Comparison of ENCODE assay signal across 18 cellular contexts in genomic region chr19:31346660-31347059, GRCh38.
"Had no signal": no experiment of that assay in that cellular context is flagged by ENCODE, and none has a peak within 500 bp of the region (broad histone marks: within the 10 kb centered on the region; RNA-seq: fewer than 3 reads in every experiment).

No MANE protein-coding gene starts in this region.

- H3K36me3 Mint-ChIP-seq: activated CD8-positive, alpha-beta memory T cell treated with anti-CD3 and anti-CD28 coated beads, Interleukin-2, amount 10 ng/mL, durations not matched to agents 7 days and 5 days; neural progenitor cell had no signal

- H3K4me3 ChIP-seq: left lung, neural progenitor cell, right atrium auricular region had no signal

- H3K9me3 Mint-ChIP-seq: activated naive CD4-positive, alpha-beta T cell treated with anti-CD3 and anti-CD28 coated beads, Interleukin-2, amount 50 U/mL, for 72 hours; activated T-cell treated with anti-CD3 and anti-CD28 coated beads, Interleukin-2, amount 50 U/mL, for 4 hours; neural progenitor cell; stimulated activated naive B cell treated with anti-CD40 and anti-IgM and Interleukin-4, amounts not matched to agents 10 μg/mL and 1 μg/mL and 100 μg/mL, for 72 hours had no signal

- H3K27ac Mint-ChIP-seq: activated CD8-positive, alpha-beta memory T cell treated with anti-CD3 and anti-CD28 coated beads, Interleukin-2, amount 10 ng/mL, durations not matched to agents 7 days and 5 days; activated naive CD4-positive, alpha-beta T cell treated with anti-CD3 and anti-CD28 coated beads, Interleukin-2, amount 50 U/mL, for 72 hours; memory B cell; neural progenitor cell; stimulated activated naive B cell treated with anti-CD40 and anti-IgM and Interleukin-4, amounts not matched to agents 10 μg/mL and 1 μg/mL and 100 μg/mL, for 72 hours had no signal

- H3K27me3 ChIP-seq: right atrium auricular region had no signal

- H3K4me1 ChIP-seq: parathyroid adenoma had no signal

- H3K9me3 ChIP-seq: breast epithelium, esophagus squamous epithelium, left lung, right atrium auricular region, spleen had no signal

- DNase-seq: activated CD4-positive, CD25-positive, alpha-beta regulatory T cell; activated CD8-positive, alpha-beta memory T cell treated with anti-CD3 and anti-CD28 coated beads, Interleukin-2, amount 10 ng/mL, durations not matched to agents 7 days and 5 days; activated effector memory CD4-positive, alpha-beta T cell treated with anti-CD3 and anti-CD28 coated beads, Interleukin-2, amount 50 U/mL, for 16 hours; activated T-cell treated with anti-CD3 and anti-CD28 coated beads, Interleukin-2, amount 50 U/mL, for 4 hours; amygdala; esophagus squamous epithelium; left lung; spleen; stimulated activated CD4-positive, alpha-beta T cell treated with anti-CD3 and anti-CD28 coated beads, Interleukin-2, amount 100 ng/mL, for 24 hours; stimulated activated naive B cell treated with anti-CD40 and anti-IgM and Interleukin-4, amounts not matched to agents 10 μg/mL and 1 μg/mL and 100 μg/mL, for 72 hours; T-helper 17 cell; trophoblast cell had no signal

- H3K27ac ChIP-seq: breast epithelium, left lung, neural progenitor cell, parathyroid adenoma, right atrium auricular region, spleen had no signal

- H3K4me3 Mint-ChIP-seq: activated CD8-positive, alpha-beta memory T cell treated with anti-CD3 and anti-CD28 coated beads, Interleukin-2, amount 10 ng/mL, durations not matched to agents 7 days and 5 days; memory B cell; stimulated activated naive B cell treated with anti-CD40 and anti-IgM and Interleukin-4, amounts not matched to agents 10 μg/mL and 1 μg/mL and 100 μg/mL, for 72 hours; T-helper 17 cell had no signal

- H3K36me3 ChIP-seq: breast epithelium, esophagus squamous epithelium, left lung, neural progenitor cell, right atrium auricular region, spleen had no signal

- H3K9ac ChIP-seq: neural progenitor cell, parathyroid adenoma had no signal

- ATAC-seq: activated CD8-positive, alpha-beta memory T cell treated with anti-CD3 and anti-CD28 coated beads, Interleukin-2, amount 10 ng/mL, durations not matched to agents 7 days and 5 days; activated naive CD4-positive, alpha-beta T cell treated with anti-CD3 and anti-CD28 coated beads, Interleukin-2, amount 50 U/mL, for 72 hours; activated T-cell treated with anti-CD3 and anti-CD28 coated beads, Interleukin-2, amount 50 U/mL, for 4 hours; left lung; stimulated activated naive B cell treated with anti-CD40 and anti-IgM and Interleukin-4, amounts not matched to agents 10 μg/mL and 1 μg/mL and 100 μg/mL, for 72 hours; T-helper 17 cell had no signal
